In genomic region chr10:88880287-88881094, GRCh38 we compare ENCODE assay signal across 8 cellular contexts. TPM values are rescaled to one million over a fixed set of nuclear protein-coding genes. Genes with fewer than 3 reads are reported as not detected.
A peak's percentile ranks its signal among the peaks of the same experiment; 100 is the strongest.
DNase-seq lines count a peak whose midpoint lies in the region; ATAC-seq and TF ChIP-seq lines count a peak whose summit lies in the region.

No MANE protein-coding gene starts in this region.

- H3K36me3 ChIP-seq in OCI-LY3 (replicated peaks; ENCODE audit: low read depth, low read length) = peaks cover 3% of the 10 kb centered on the region
- H3K36me3 ChIP-seq in esophagus muscularis mucosa = no peaks in the 10 kb centered on the region

- peak; percentile 47 for DNase-seq in COR-L47 (lab: John Stamatoyannopoulos, UW)
- DNase-seq in activated T-cell treated with anti-CD3 and anti-CD28 coated beads, Interleukin-2, amount 50 U/mL, for 48 hours = peak; percentile 85 to 87
- DNase-seq in esophagus muscularis mucosa (ENCODE audit: extremely low spot score) = peak; percentile 95
- peak; percentile 85 for DNase-seq in myocyte (ENCODE audit: low read depth)
- peak; percentile 24 to 52 for DNase-seq in stimulated activated CD8-positive, alpha-beta memory T cell treated with anti-CD3 and anti-CD28 coated beads, Interleukin-7, amount 100 ng/mL, for 4 hours (ENCODE audit: low read depth in 2 of 2)

- H3K4me2 ChIP-seq in OCI-LY3 (ENCODE audit: low read length) = peak overlapping the region; percentile 92

- intact Hi-C loops in esophagus muscularis mucosa (cut with DNase I) = loop anchor here (2.0 to 5.0 kb wide), 2 partner anchors 52 to 110 kb away; partner anchors contain the start of gene FAS

- H3K4me3 ChIP-seq in OCI-LY3 (ENCODE audit: low read length) (peak overlapping the region; percentile 90), esophagus muscularis mucosa (peak overlapping the region; percentile 71 to 84 (median 76))

- H3K4me1 ChIP-seq in OCI-LY3 (ENCODE audit: low read length) = peaks cover 46% of the 10 kb centered on the region
- peaks cover 7 to 51% (median 46%) of the 10 kb centered on the region in 4 donors for H3K4me1 ChIP-seq in esophagus muscularis mucosa

- TF ChIP-seq CTCF in OCI-LY3 (IDR thresholded peaks at IDR 0.05; ENCODE audit: low read depth, low read length) (peak; percentile 20; the same call in 1 of the 2 replicates), esophagus muscularis mucosa (IDR thresholded peaks at IDR 0.05) (peak in 2 of 3 experiments; percentile 9 to 24)

- peak; percentile 72 for ATAC-seq in GM19395 (IDR thresholded peaks at IDR 0.05; ENCODE audit: unreplicated experiment)
- peak; percentile 62 for ATAC-seq in HG03520 (IDR thresholded peaks at IDR 0.05; ENCODE audit: unreplicated experiment)

- 2% methylated on average over 7 of the region's 84 CpGs for WGBS in esophagus muscularis mucosa

- H3K9ac ChIP-seq in OCI-LY3 (ENCODE audit: low read length) = peak overlapping the region; percentile 88

- peaks cover 45% of the 10 kb centered on the region for H3K79me2 ChIP-seq in OCI-LY3 (ENCODE audit: low read length)

- TF ChIP-seq EP300 in esophagus muscularis mucosa (IDR thresholded peaks at IDR 0.05) = no peak

- TF ChIP-seq POLR2A in esophagus muscularis mucosa (IDR thresholded peaks at IDR 0.05; ENCODE audit: low read depth) = peak; percentile 36

- H3K9me3 ChIP-seq in OCI-LY3 (ENCODE audit: insufficient read depth, low read length) = no peaks in the 10 kb centered on the region
- no peaks in the 10 kb centered on the region for H3K9me3 ChIP-seq in esophagus muscularis mucosa

- peak overlapping the region; percentile 76; the same call in 1 of the 2 replicates for H2AFZ ChIP-seq in OCI-LY3 (ENCODE audit: low read depth, low read length)

- H3K27ac ChIP-seq in OCI-LY3 (ENCODE audit: low read length) (peak overlapping the region; percentile 86), esophagus muscularis mucosa (replicated peaks in 1 of 4) (peak overlapping the region; percentile 85 to 89 (median 88))

- no peaks in the 10 kb centered on the region for H4K20me1 ChIP-seq in OCI-LY3 (ENCODE audit: insufficient read depth, low read length)

- H3K27me3 ChIP-seq in OCI-LY3 (ENCODE audit: low read depth, low read length) (no peaks in the 10 kb centered on the region), esophagus muscularis mucosa (no peaks in the 10 kb centered on the region)

RNA-seq across cellular contexts. Expression of gene STAMBPL1, which starts 0.4 kb away (rescaled TPM):
- total RNA-seq in esophagus muscularis mucosa = 10 to 100 TPM in 3 of 4 donors, 1 to 10 TPM in 1; 8.6 to 27.4 (median 14.7) TPM
- total RNA-seq in myocyte = 10.0 and 11.3 TPM in 2 replicates
- polyA plus RNA-seq in myocyte (2012) = 2.6 TPM

RNA-seq across cellular contexts. Expression of gene ANKRD22, which starts 28.8 kb away (rescaled TPM):
- total RNA-seq in esophagus muscularis mucosa (not detected), myocyte (0.13 and 0.16 TPM in 2 replicates)
- polyA plus RNA-seq in myocyte (2012) = 0.05 TPM

Comparison
In these comparisons a context has a peak if more than half of its experiments do, and no peak if none do; other contexts are left out.
1. Peak in every context shown above with its lines: DNase-seq, ATAC-seq, H3K4me3 ChIP-seq and H3K27ac ChIP-seq.
2. DNase-seq: peak in every context shown above with its lines; median percentile 95 in esophagus muscularis mucosa; 86 in activated T-cell treated with anti-CD3 and anti-CD28 coated beads, Interleukin-2, amount 50 U/mL, for 48 hours; 85 in myocyte; 47 in COR-L47; 38 in stimulated activated CD8-positive, alpha-beta memory T cell treated with anti-CD3 and anti-CD28 coated beads, Interleukin-7, amount 100 ng/mL, for 4 hours.